In the genomic region with DNA sequence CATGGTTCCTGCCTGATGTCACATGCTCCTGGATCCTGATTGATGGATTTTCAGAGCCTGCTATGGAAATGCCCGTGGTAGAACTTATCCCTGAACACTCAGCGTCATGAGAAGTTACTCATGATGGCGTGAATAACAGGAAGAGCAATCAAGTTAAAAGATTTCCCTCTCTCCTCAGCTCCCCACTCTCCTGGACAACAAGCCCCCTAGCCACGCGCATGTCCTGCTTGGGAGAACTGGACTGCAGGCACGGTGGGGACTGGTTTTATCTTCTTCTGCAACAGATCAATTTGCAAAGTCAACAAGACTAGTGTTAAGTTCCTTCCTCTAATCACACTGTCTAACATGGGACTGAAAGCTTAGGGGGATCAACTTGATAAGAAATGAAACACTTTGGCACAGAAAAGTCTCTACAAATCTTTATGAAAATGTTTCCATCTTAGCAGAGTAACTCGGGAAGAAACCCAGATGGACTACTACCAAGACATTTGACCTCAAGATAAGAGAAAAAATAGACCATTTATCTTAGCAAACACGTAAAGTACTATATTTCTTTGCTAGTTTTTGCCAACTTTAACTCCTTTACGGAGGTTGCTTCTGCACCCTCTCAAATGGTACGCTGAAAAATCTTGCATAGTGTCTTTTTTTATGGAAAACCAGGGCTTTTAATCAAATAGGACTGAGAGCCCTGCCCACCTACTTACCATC, we compare ENCODE assay signal across 27 cellular contexts. TPM values are rescaled to one million over a fixed set of nuclear protein-coding genes. Genes with fewer than 3 reads are reported as not detected.
DNase-seq lines count a peak whose midpoint lies in the region; ATAC-seq and TF ChIP-seq lines count a peak whose summit lies in the region.
"Had no signal": no experiment of that assay in that cellular context is flagged by ENCODE, and none has a peak within 500 bp of the region (broad histone marks: within the 10 kb centered on the region; RNA-seq: fewer than 3 reads in every experiment).

No MANE protein-coding gene starts in this region.

- peak in 1 of 2 donors; percentile 53 for ATAC-seq in right cardiac atrium
- ATAC-seq in memory B cell (ENCODE audit: low read depth): no peak
- no peak for ATAC-seq in GM19463 (IDR thresholded peaks at IDR 0.05; ENCODE audit: unreplicated experiment)
- no peak for ATAC-seq in HG03354 (IDR thresholded peaks at IDR 0.05; ENCODE audit: poor library complexity, severe bottlenecking, unreplicated experiment)
- ATAC-seq: activated T-cell treated with anti-CD3 and anti-CD28 coated beads, Interleukin-2, amount 50 U/mL, for 4 hours; esophagus mucosa had no signal

- no peak for TF ChIP-seq CTCF in VCaP (conservative IDR thresholded peaks at IDR 0.05)

- no peaks in the 10 kb centered on the region for H3K9me3 Mint-ChIP-seq in memory B cell
- H3K9me3 Mint-ChIP-seq: activated T-cell treated with anti-CD3 and anti-CD28 coated beads, Interleukin-2, amount 50 U/mL, for 4 hours had no signal

- no peaks in the 10 kb centered on the region for H3K27me3 ChIP-seq in right cardiac atrium (ENCODE audit: control insufficient read depth, insufficient read depth)
- H3K27me3 ChIP-seq: BLaER1 treated with 17β-estradiol and CSF1 and Interleukin-3, amounts not matched to agents 10 nM and 100 nM; brain microvascular endothelial cell had no signal

- H3K9me3 ChIP-seq in right cardiac atrium (ENCODE audit: control insufficient read depth, low read length): no peaks in the 10 kb centered on the region
- H3K9me3 ChIP-seq: SK-N-SH had no signal

- no peak overlapping the region for H3K4me3 ChIP-seq in right cardiac atrium (ENCODE audit: low read length)
- H3K4me3 ChIP-seq: BLaER1 treated with 17β-estradiol and CSF1 and Interleukin-3, amounts not matched to agents 10 nM and 100 nM had no signal

- intact Hi-C loops in right cardiac atrium (cut with DNase I): no loop called here
- intact Hi-C loops in cardiac septum (cut with DNase I): no loop called here

- H3K27ac Mint-ChIP-seq in memory B cell: peak overlapping the region; percentile 91

- H3K4me1 ChIP-seq in right cardiac atrium (ENCODE audit: control insufficient read depth, insufficient read depth, low read length): no peaks in the 10 kb centered on the region

- H3K4me1 Mint-ChIP-seq in memory B cell: peaks cover 47% of the 10 kb centered on the region

- WGBS in right cardiac atrium: 32% methylated on average over 10 of the region's 10 CpGs

- peaks cover 36% of the 10 kb centered on the region for H3K36me3 Mint-ChIP-seq in memory B cell

- H3K4me3 Mint-ChIP-seq in memory B cell: no peak overlapping the region
- H3K4me3 Mint-ChIP-seq: activated T-cell treated with anti-CD3 and anti-CD28 coated beads, Interleukin-2, amount 50 U/mL, for 4 hours had no signal

- H3K27me3 Mint-ChIP-seq in memory B cell: no peaks in the 10 kb centered on the region

- H3K27ac ChIP-seq in right cardiac atrium (ENCODE audit: low read length) (no peak overlapping the region), VCaP (peak overlapping the region; percentile 72)
- H3K27ac ChIP-seq: BLaER1 treated with 17β-estradiol and CSF1 and Interleukin-3, amounts not matched to agents 10 nM and 100 nM; brain microvascular endothelial cell had no signal

- DNase-seq in right cardiac atrium: peak in 2 of 3 donors; percentile 36 to 60
- no peak for DNase-seq in cardiac septum (ENCODE audit: low spot score)
- no peak for DNase-seq in memory B cell (ENCODE audit: low spot score in 2 of 2)
- no peak for DNase-seq in globus pallidus (ENCODE audit: low spot score)
- no peak for DNase-seq in D341Med (ENCODE audit: low spot score)
- DNase-seq: activated CD4-positive, alpha-beta T cell treated with anti-CD3 and anti-CD28 coated beads for 48 hours; activated T-cell treated with anti-CD3 and anti-CD28 coated beads, Interleukin-2, amount 50 U/mL, for 4 hours; brain microvascular endothelial cell; Calu3; effector CD8-positive, alpha-beta T cell; NCI-H1436; occipital lobe; SK-N-SH; small intestine; stimulated activated CD4-positive, alpha-beta T cell treated with anti-CD3 and anti-CD28 coated beads, Interleukin-2, amount 100 ng/mL, for 24 hours had no signal

RNA-seq across cellular contexts. Expression of a gene that starts 27.5 kb away (rescaled TPM):
- total RNA-seq in right cardiac atrium (under 1 TPM in 2 of 4 donors, not detected in 2; 0.23 to 0.35 TPM), cardiac septum (0.13 TPM)
- polyA plus RNA-seq in right cardiac atrium: not detected
- total RNA-seq: A673, Calu3, frontal cortex, kidney epithelial cell, myocyte, NCI-H460, occipital lobe, renal cortical epithelial cell had no signal

RNA-seq across cellular contexts. Expression of a gene that starts 53.2 kb away (rescaled TPM):
- total RNA-seq in right cardiac atrium: under 1 TPM; 0.21 to 0.42 (median 0.38) TPM
- polyA plus RNA-seq in right cardiac atrium: 0.61 TPM
- not detected for total RNA-seq in cardiac septum
- total RNA-seq: activated T-cell treated with anti-CD3 and anti-CD28 coated beads, Interleukin-2, amount 50 U/mL, for 4 hours; myocyte; renal cortical epithelial cell; T-helper 2 cell treated with Interferon-gamma antibody and Interleukin-4, amounts not matched to agents 100 ng/mL and 5 ng/mL, for 36 hours had no signal

Comparison
In these comparisons a context has a peak if more than half of its experiments do, and no peak if none do; other contexts are left out.
1. DNase-seq: peak in right cardiac atrium (2 of 3); none in cardiac septum (single experiment), memory B cell (0 of 2), globus pallidus (single experiment) and D341Med (single experiment).